Comparison of ENCODE assay signal across 6 cellular contexts in the genomic region with DNA sequence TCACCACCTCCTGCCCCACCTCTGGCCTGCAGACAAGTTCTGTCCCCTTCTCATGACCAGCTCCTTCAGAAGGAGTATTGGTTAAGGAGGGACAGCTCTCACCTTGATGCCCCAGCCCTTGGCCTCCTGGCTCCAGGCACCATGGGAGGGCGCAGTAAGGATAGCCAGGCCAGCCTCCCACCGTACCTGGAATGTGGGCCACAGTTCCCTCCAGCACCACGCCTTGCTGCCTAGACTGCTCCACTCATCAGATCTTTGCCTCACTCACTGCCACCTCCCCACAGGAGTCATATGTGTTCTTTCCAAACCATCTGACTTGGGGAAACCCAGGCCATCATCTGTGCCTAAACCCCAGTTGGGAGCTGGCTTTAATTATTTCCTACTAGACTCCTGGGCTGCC.
"Had no signal": no experiment of that assay in that cellular context is flagged by ENCODE, and none has a peak within 500 bp of the region (broad histone marks: within the 10 kb centered on the region; RNA-seq: fewer than 3 reads in every experiment).

No MANE protein-coding gene starts in this region.

- ATAC-seq: HepG2 had no signal

- H3K9ac ChIP-seq: GM23248 had no signal

- H3K27ac ChIP-seq: GM23248 had no signal

- DNase-seq: GM23248, GOT3, H9, HCEC 1CT had no signal

- H2AFZ ChIP-seq: GM23248 had no signal

- H3K4me3 ChIP-seq: GM23248 had no signal

- FAIRE-seq: H54, HepG2 had no signal
